1 cellular context compared by ENCODE assay signal in genomic region chr2:42051168-42052125, GRCh38.
TF ChIP-seq lines count a peak whose summit lies in the region.

No MANE protein-coding gene starts in this region.

TF ChIP-seq in A549, 52 proteins besides CTCF, POLR2A, EP300 and RAD21 (continued from another document):
- no peak for TF ChIP-seq ELK1 (IDR thresholded peaks at IDR 0.05; ENCODE audit: low read depth, low read length)
- TF ChIP-seq PBX3 (IDR thresholded peaks at IDR 0.05): no peak
- TF ChIP-seq CBX8 (IDR thresholded peaks at IDR 0.05): no peak
- TF ChIP-seq, protein P1, sequence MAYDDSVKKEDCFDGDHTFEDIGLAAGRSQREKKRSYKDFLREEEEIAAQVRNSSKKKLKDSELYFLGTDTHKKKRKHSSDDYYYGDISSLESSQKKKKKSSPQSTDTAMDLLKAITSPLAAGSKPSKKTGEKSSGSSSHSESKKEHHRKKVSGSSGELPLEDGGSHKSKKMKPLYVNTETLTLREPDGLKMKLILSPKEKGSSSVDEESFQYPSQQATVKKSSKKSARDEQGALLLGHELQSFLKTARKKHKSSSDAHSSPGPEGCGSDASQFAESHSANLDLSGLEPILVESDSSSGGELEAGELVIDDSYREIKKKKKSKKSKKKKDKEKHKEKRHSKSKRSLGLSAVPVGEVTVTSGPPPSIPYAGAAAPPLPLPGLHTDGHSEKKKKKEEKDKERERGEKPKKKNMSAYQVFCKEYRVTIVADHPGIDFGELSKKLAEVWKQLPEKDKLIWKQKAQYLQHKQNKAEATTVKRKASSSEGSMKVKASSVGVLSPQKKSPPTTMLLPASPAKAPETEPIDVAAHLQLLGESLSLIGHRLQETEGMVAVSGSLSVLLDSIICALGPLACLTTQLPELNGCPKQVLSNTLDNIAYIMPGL (CRISPR knock-in tag; IDR thresholded peaks at IDR 0.05; ENCODE audit: borderline replicate concordance): no peak
